14 cellular contexts compared by ENCODE assay signal in the genomic region with DNA sequence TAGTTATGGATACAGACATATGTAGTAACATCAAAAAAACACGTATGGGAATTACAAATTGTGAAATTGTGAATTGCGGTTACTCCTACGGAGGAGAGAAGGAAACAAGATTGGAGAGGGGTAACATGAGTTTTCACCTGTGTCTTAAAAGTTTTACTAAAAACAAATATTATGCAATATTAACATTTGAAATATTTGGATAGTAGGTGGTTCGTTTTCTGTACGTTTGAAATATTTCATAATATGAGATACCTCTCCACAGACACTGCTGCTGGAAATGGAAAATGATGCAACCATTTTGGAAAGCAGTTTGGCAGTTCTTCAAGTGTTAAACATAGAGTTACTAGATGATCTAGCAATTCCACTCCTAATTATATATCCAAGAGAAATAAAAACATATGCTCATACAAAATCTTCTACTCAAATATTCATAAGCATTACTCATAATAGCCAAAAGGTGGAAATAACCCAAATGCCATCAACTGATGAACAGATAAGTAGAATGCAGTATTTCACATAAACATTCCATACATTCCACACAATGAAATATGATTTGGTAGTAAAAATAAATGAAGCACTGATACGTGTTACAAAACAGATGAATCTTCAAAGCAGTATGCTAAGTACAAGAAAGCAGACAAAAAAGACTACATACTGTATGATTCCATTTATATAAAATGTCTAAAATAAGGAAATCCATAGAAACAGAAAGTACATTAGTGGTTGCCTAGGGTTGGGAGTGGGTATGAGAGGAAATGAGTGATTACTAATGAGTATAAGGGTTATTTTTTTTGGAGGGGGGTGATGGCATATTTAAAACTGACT. TPM values are rescaled to one million over a fixed set of nuclear protein-coding genes. Genes with fewer than 3 reads are reported as not detected.
DNase-seq lines count a peak whose midpoint lies in the region; ATAC-seq, FAIRE-seq and TF ChIP-seq lines count a peak whose summit lies in the region.
"Had no signal": no experiment of that assay in that cellular context is flagged by ENCODE, and none has a peak within 500 bp of the region (broad histone marks: within the 10 kb centered on the region; RNA-seq: fewer than 3 reads in every experiment).

No MANE protein-coding gene starts in this region.

- H3K4me3 Mint-ChIP-seq in activated CD8-positive, alpha-beta memory T cell treated with anti-CD3 and anti-CD28 coated beads, Interleukin-2, amount 10 ng/mL, durations not matched to agents 7 days and 5 days = no peak overlapping the region

- peak; percentile 84 for FAIRE-seq in A549 (lab: Jason Lieb, UNC)

- no peaks in the 10 kb centered on the region for H3K27me3 Mint-ChIP-seq in activated CD8-positive, alpha-beta memory T cell treated with anti-CD3 and anti-CD28 coated beads, Interleukin-2, amount 10 ng/mL, durations not matched to agents 7 days and 5 days
- H3K27me3 Mint-ChIP-seq: naive B cell had no signal

- POLR2A ChIA-PET in A549 (lab: Yijun Ruan, JAX) = interaction anchor here (0.5 kb wide), 1 partner anchor 133 kb away, joined by 3 read pairs; no protein-coding TSS in a partner anchor

- H3K36me3 Mint-ChIP-seq in activated CD8-positive, alpha-beta memory T cell treated with anti-CD3 and anti-CD28 coated beads, Interleukin-2, amount 10 ng/mL, durations not matched to agents 7 days and 5 days = peaks cover 2% of the 10 kb centered on the region
- H3K36me3 Mint-ChIP-seq: naive B cell had no signal

- no peak for TF ChIP-seq CTCF in A549 (IDR thresholded peaks at IDR 0.05)

- TF ChIP-seq EP300 in A549 (IDR thresholded peaks at IDR 0.05) = no peak; a peak in 3 of 5 replicates

- H3K27ac Mint-ChIP-seq in activated CD8-positive, alpha-beta memory T cell treated with anti-CD3 and anti-CD28 coated beads, Interleukin-2, amount 10 ng/mL, durations not matched to agents 7 days and 5 days = no peak overlapping the region
- H3K27ac Mint-ChIP-seq: naive B cell had no signal

- TF ChIP-seq POLR2A in A549 (IDR thresholded peaks at IDR 0.05; ENCODE audit: low read length) = no peak

- no peak; a peak in 1 of 5 replicates for TF ChIP-seq RAD21 in A549 (conservative IDR thresholded peaks at IDR 0.05 in 1 of 2, IDR thresholded peaks at IDR 0.05 in 1 of 2)

- peak; percentile 54 to 61 for ATAC-seq in A549
- no peak for ATAC-seq in GM18870 (IDR thresholded peaks at IDR 0.05; ENCODE audit: unreplicated experiment)
- no peak for ATAC-seq in activated CD8-positive, alpha-beta memory T cell treated with anti-CD3 and anti-CD28 coated beads, Interleukin-2, amount 10 ng/mL, durations not matched to agents 7 days and 5 days
- no peak for ATAC-seq in HG03025 (IDR thresholded peaks at IDR 0.05; ENCODE audit: low FRiP score, unreplicated experiment)

- H3K9me3 Mint-ChIP-seq in activated CD8-positive, alpha-beta memory T cell treated with anti-CD3 and anti-CD28 coated beads, Interleukin-2, amount 10 ng/mL, durations not matched to agents 7 days and 5 days (ENCODE audit: low read depth) = no peaks in the 10 kb centered on the region
- H3K9me3 Mint-ChIP-seq: naive B cell had no signal

- H3K4me1 Mint-ChIP-seq in activated CD8-positive, alpha-beta memory T cell treated with anti-CD3 and anti-CD28 coated beads, Interleukin-2, amount 10 ng/mL, durations not matched to agents 7 days and 5 days = peaks cover 3% of the 10 kb centered on the region
- H3K4me1 Mint-ChIP-seq: naive B cell had no signal

- peaks cover 25% of the 10 kb centered on the region for H3K4me1 ChIP-seq in A549

- 18% methylated on average over 6 of the region's 6 CpGs for WGBS in A549 (ENCODE audit: missing lambda C conversion rate)

- CTCF ChIA-PET in A549 (lab: Yijun Ruan, JAX) = no interaction called here
- CTCF ChIA-PET in activated CD8-positive, alpha-beta memory T cell treated with anti-CD3 and anti-CD28 coated beads, Interleukin-2, amount 10 ng/mL, durations not matched to agents 7 days and 5 days (lab: Charles Lee) = no interaction called here

- H3K4me2 ChIP-seq in A549 = peak overlapping the region; percentile 74
- H3K4me2 ChIP-seq: KMS-11 had no signal

- peak overlapping the region; percentile 15; the same call in 1 of the 3 replicates for H3K4me3 ChIP-seq in A549
- H3K4me3 ChIP-seq: coronary artery had no signal

- H3K9me3 ChIP-seq in A549 = no peaks in the 10 kb centered on the region

- H3K27ac ChIP-seq in A549 = peak overlapping the region; percentile 49 to 50; a peak in 4 of 6 replicates
- H3K27ac ChIP-seq: coronary artery, KMS-11 had no signal

- DNase-seq in A549 (ENCODE audit: low read depth in 1 of 2, low spot score in 1 of 2) (peak in 1 of 2 experiments; percentile 31), HS-5 (ENCODE audit: low read depth) (peak; percentile 96), astrocyte of the hippocampus (ENCODE audit: low read depth, low spot score) (peak; percentile 0), iris pigment epithelial cell (ENCODE audit: low read depth) (peak; percentile 85), GF-D8 (lab: John Stamatoyannopoulos, UW) (no peak)
- DNase-seq in activated CD8-positive, alpha-beta memory T cell treated with anti-CD3 and anti-CD28 coated beads, Interleukin-2, amount 10 ng/mL, durations not matched to agents 7 days and 5 days = no peak
- DNase-seq: activated CD4-positive, CD25-positive, alpha-beta regulatory T cell; naive B cell; NCI-H2171; SHP77 treated with DMSO at 0.1 percent for 48 hours had no signal

TF ChIP-seq in A549, 52 proteins besides CTCF, POLR2A, EP300 and RAD21 (continues in another document):
- TF ChIP-seq JUNB (IDR thresholded peaks at IDR 0.05) = 0 out of 2 replicates have a peak, but pooled peaks have one; percentile 39
- TF ChIP-seq JUN (IDR thresholded peaks at IDR 0.05) = peak in 1 of 2 experiments; percentile 31; a peak in 1 of 5 replicates
- TF ChIP-seq, protein P1, sequence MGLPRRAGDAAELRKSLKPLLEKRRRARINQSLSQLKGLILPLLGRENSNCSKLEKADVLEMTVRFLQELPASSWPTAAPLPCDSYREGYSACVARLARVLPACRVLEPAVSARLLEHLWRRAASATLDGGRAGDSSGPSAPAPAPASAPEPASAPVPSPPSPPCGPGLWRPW (IDR thresholded peaks at IDR 0.05) = peak; percentile 89
- TF ChIP-seq BHLHE40 (IDR thresholded peaks at IDR 0.05; ENCODE audit: low read depth, low read length) = no peak
- no peak for TF ChIP-seq HEYL (CRISPR knock-in tag; IDR thresholded peaks at IDR 0.05)
- TF ChIP-seq RFX5 (IDR thresholded peaks at IDR 0.05) = no peak
- TF ChIP-seq MAFK (IDR thresholded peaks at IDR 0.05; ENCODE audit: partially characterized antibody) = no peak
- TF ChIP-seq, protein P2, sequence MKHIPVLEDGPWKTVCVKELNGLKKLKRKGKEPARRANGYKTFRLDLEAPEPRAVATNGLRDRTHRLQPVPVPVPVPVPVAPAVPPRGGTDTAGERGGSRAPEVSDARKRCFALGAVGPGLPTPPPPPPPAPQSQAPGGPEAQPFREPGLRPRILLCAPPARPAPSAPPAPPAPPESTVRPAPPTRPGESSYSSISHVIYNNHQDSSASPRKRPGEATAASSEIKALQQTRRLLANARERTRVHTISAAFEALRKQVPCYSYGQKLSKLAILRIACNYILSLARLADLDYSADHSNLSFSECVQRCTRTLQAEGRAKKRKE (CRISPR knock-in tag; IDR thresholded peaks at IDR 0.05; ENCODE audit: low read depth) = no peak
- TF ChIP-seq, protein P3, sequence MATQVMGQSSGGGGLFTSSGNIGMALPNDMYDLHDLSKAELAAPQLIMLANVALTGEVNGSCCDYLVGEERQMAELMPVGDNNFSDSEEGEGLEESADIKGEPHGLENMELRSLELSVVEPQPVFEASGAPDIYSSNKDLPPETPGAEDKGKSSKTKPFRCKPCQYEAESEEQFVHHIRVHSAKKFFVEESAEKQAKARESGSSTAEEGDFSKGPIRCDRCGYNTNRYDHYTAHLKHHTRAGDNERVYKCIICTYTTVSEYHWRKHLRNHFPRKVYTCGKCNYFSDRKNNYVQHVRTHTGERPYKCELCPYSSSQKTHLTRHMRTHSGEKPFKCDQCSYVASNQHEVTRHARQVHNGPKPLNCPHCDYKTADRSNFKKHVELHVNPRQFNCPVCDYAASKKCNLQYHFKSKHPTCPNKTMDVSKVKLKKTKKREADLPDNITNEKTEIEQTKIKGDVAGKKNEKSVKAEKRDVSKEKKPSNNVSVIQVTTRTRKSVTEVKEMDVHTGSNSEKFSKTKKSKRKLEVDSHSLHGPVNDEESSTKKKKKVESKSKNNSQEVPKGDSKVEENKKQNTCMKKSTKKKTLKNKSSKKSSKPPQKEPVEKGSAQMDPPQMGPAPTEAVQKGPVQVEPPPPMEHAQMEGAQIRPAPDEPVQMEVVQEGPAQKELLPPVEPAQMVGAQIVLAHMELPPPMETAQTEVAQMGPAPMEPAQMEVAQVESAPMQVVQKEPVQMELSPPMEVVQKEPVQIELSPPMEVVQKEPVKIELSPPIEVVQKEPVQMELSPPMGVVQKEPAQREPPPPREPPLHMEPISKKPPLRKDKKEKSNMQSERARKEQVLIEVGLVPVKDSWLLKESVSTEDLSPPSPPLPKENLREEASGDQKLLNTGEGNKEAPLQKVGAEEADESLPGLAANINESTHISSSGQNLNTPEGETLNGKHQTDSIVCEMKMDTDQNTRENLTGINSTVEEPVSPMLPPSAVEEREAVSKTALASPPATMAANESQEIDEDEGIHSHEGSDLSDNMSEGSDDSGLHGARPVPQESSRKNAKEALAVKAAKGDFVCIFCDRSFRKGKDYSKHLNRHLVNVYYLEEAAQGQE (IDR thresholded peaks at IDR 0.05) = no peak
- no peak for TF ChIP-seq ZNF302 (CRISPR knock-in tag; IDR thresholded peaks at IDR 0.05)
- TF ChIP-seq EHMT2 (IDR thresholded peaks at IDR 0.05; ENCODE audit: low read depth) = no peak
- no peak for TF ChIP-seq NPAS2 (CRISPR knock-in tag; IDR thresholded peaks at IDR 0.05; ENCODE audit: borderline replicate concordance)
- TF ChIP-seq MAZ (IDR thresholded peaks at IDR 0.05; ENCODE audit: borderline replicate concordance, low read depth, low read length) = no peak

RNA-seq across cellular contexts. Expression of a gene that starts 40.8 kb away (rescaled TPM):
- polyA plus RNA-seq in A549 (2011; rRNA removed) (0.38 and 0.66 TPM in 2 replicates), A549 (2017; fragmentation: RNase III; extraction: RNeasy Plus Mini Kit Qiagen cat#74134 plus additional on column Dnase treatment) (0.16 to 0.22 TPM (median 0.17 TPM) in 3 replicates)
- 0.03 and 0.04 TPM in 2 replicates for polyA plus RNA-seq in A549 (2012; cell fraction: cytosol; rRNA removed)
- 0.04 and 0.05 TPM in 2 replicates for polyA plus RNA-seq in A549 (2012; cell fraction: nucleus; rRNA removed)
- 0.19 TPM in 1 of 2 replicates, not detected in the other for polyA minus RNA-seq in A549 (2011; rRNA and poly(A)+ RNA removed)
- under 1 TPM; 0.33 to 0.82 TPM for total RNA-seq in activated CD8-positive, alpha-beta memory T cell treated with anti-CD3 and anti-CD28 coated beads, Interleukin-2, amount 10 ng/mL, durations not matched to agents 7 days and 5 days

RNA-seq across cellular contexts. Expression of a gene that starts 57.5 kb away (rescaled TPM):
- polyA plus RNA-seq in A549 (2011; rRNA removed) (6.9 and 9.1 TPM in 2 replicates), A549 (2017; fragmentation: RNase III; extraction: RNeasy Plus Mini Kit Qiagen cat#74134 plus additional on column Dnase treatment) (4.1 to 4.5 TPM (median 4.5 TPM) in 3 replicates)
- 0.67 and 0.82 TPM in 2 replicates for polyA plus RNA-seq in A549 (2012; cell fraction: cytosol; rRNA removed)
- polyA plus RNA-seq in A549 (2012; cell fraction: nucleus; rRNA removed) = 1.8 and 2.9 TPM in 2 replicates
- 4.6 and 5.5 TPM in 2 replicates for polyA minus RNA-seq in A549 (2011; rRNA and poly(A)+ RNA removed)
- total RNA-seq in activated CD8-positive, alpha-beta memory T cell treated with anti-CD3 and anti-CD28 coated beads, Interleukin-2, amount 10 ng/mL, durations not matched to agents 7 days and 5 days = 10 to 100 TPM; 12.8 to 17.5 TPM

Comparison
In these comparisons a context has a peak if more than half of its experiments do, and no peak if none do; other contexts are left out.
1. ATAC-seq: peak in A549 (2 of 2); none in GM18870 (single experiment), activated CD8-positive, alpha-beta memory T cell treated with anti-CD3 and anti-CD28 coated beads, Interleukin-2, amount 10 ng/mL, durations not matched to agents 7 days and 5 days (single experiment) and HG03025 (single experiment).
2. DNase-seq: peak in HS-5 (single experiment), astrocyte of the hippocampus (single experiment) and iris pigment epithelial cell (single experiment); none in activated CD8-positive, alpha-beta memory T cell treated with anti-CD3 and anti-CD28 coated beads, Interleukin-2, amount 10 ng/mL, durations not matched to agents 7 days and 5 days (single experiment) and GF-D8 (single experiment).